22 cellular contexts compared by ENCODE assay signal in the genomic region with DNA sequence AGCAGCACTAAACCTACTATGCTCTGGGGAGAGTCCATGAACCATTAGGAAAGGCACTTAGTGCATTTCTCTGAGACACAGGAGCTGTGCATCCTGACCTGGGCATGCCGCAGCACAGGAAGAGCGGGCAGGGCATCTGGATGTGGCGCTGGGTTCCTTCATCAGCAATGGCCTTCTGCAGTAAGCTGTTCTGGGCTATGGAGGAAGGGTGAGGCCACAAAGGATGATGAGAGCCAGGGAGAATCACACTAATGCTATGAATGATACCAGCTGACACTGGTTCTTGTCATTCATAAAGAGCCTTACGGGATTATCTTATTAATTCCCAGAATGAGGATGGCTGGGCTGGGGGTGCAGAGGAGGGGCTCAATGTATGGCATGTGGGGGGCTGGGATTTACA. TPM values are rescaled to one million over a fixed set of nuclear protein-coding genes. Genes with fewer than 3 reads are reported as not detected.
"Had no signal": no experiment of that assay in that cellular context is flagged by ENCODE, and none has a peak within 500 bp of the region (broad histone marks: within the 10 kb centered on the region; RNA-seq: fewer than 3 reads in every experiment).

No MANE protein-coding gene starts in this region.

- H3K27ac ChIP-seq: cardiac muscle cell, psoas muscle, testis had no signal

- H3K36me3 ChIP-seq: cardiac muscle cell, stomach had no signal

- H3K27me3 ChIP-seq: testis had no signal

- H3K9me3 ChIP-seq: psoas muscle, stomach, testis had no signal

- H3K4me1 ChIP-seq: psoas muscle, testis had no signal

- H3K4me3 ChIP-seq: cardiac muscle cell, lung, psoas muscle, stomach, testis had no signal

- ATAC-seq: activated naive CD8-positive, alpha-beta T cell treated with anti-CD3 and anti-CD28 coated beads, Interleukin-2, amount 50 U/mL, for 24 hours; activated T-cell treated with anti-CD3 and anti-CD28 coated beads, Interleukin-2, amount 50 U/mL, for 4 hours had no signal

- DNase-seq: activated CD4-positive, alpha-beta T cell treated with anti-CD3 and anti-CD28 coated beads, Interleukin-2, amount 10 ng/mL, durations not matched to agents 7 days and 5 days; activated CD8-positive, alpha-beta memory T cell treated with anti-CD3 and anti-CD28 coated beads, Interleukin-2, amount 50 U/mL, for 4 hours; activated naive CD4-positive, alpha-beta T cell treated with anti-CD3 and anti-CD28 coated beads, Interleukin-2, amount 10 ng/mL, durations not matched to agents 7 days and 5 days; activated naive CD8-positive, alpha-beta T cell treated with anti-CD3 and anti-CD28 coated beads, Interleukin-2, amount 50 U/mL, for 24 hours; activated T-cell treated with anti-CD3 and anti-CD28 coated beads, Interleukin-2, amount 50 U/mL, for 4 hours; effector memory CD4-positive, alpha-beta T cell; naive B cell; small intestine; stimulated activated CD4-positive, alpha-beta T cell treated with anti-CD3 and anti-CD28 coated beads, Interleukin-4, amount 100 ng/mL, for 1 hour; stomach; T-helper 1 cell; testis had no signal

RNA-seq across cellular contexts. Expression of gene SCN10A, which starts 12.7 kb away (rescaled TPM):
- total RNA-seq: activated CD4-positive, alpha-beta T cell treated with anti-CD3 and anti-CD28 coated beads, Interleukin-2, amount 10 ng/mL, durations not matched to agents 7 days and 5 days; activated T-cell treated with anti-CD3 and anti-CD28 coated beads, Interleukin-2, amount 50 U/mL, for 4 hours; aorta; cardiac muscle cell; dermis blood vessel endothelial cell; frontal cortex; lung; mononuclear cell; neural crest cell; omental fat pad; psoas muscle; stomach had no signal
- polyA plus RNA-seq: aorta, cardiac muscle cell, keratinocyte, lung, psoas muscle, small intestine, stomach had no signal
